ENCODE assay signal across 8 cellular contexts in genomic region chr5:132506094-132506692, GRCh38. TPM values are rescaled to one million over a fixed set of nuclear protein-coding genes. Genes with fewer than 3 reads are reported as not detected.
DNase-seq lines count a peak whose midpoint lies in the region; ATAC-seq, FAIRE-seq and TF ChIP-seq lines count a peak whose summit lies in the region.

No MANE protein-coding gene starts in this region.

- H3K4me1 ChIP-seq in adrenal gland (replicated peaks in 1 of 2) (no peaks in the 10 kb centered on the region), keratinocyte (ENCODE audit: control insufficient read depth, extremely low read depth, insufficient read depth, low read length) (peaks cover 3% of the 10 kb centered on the region), tibial artery (peaks cover 0 to 17% (median 12%) of the 10 kb centered on the region in 4 donors)

- CTCF ChIA-PET in BJ (lab: Yijun Ruan, JAX), result interaction anchor here (1.0 to 13.4 kb wide), 10 partner anchors 9 to 314 kb away, joined by 3 to 255 read pairs (median 4); no protein-coding TSS in a partner anchor

- H3K4me2 ChIP-seq in keratinocyte (ENCODE audit: control insufficient read depth, extremely low read depth, insufficient read depth, low read depth, low read length), result no peak overlapping the region

- H3K9me3 ChIP-seq in adrenal gland (replicated peaks in 1 of 3), result no peaks in the 10 kb centered on the region
- H3K9me3 ChIP-seq in keratinocyte (ENCODE audit: control insufficient read depth, low read depth, low read length), result no peaks in the 10 kb centered on the region
- H3K9me3 ChIP-seq in tibial artery, result no peaks in the 10 kb centered on the region

- no peaks in the 10 kb centered on the region for H3K9me1 ChIP-seq in keratinocyte (ENCODE audit: control insufficient read depth, extremely low read depth, insufficient read depth, low read length)

- 29 to 61% (median 41%) methylated on average over 1 of the region's 1 CpG for WGBS in adrenal gland, 4 donors

- no peaks in the 10 kb centered on the region for H3K27me3 ChIP-seq in BJ (ENCODE audit: control insufficient read depth, insufficient read depth, low read length)
- no peaks in the 10 kb centered on the region for H3K27me3 ChIP-seq in adrenal gland
- H3K27me3 ChIP-seq in keratinocyte (ENCODE audit: control insufficient read depth, extremely low read depth, insufficient read depth, low read length), result no peaks in the 10 kb centered on the region
- no peaks in the 10 kb centered on the region for H3K27me3 ChIP-seq in tibial artery

- H3K79me2 ChIP-seq in keratinocyte (ENCODE audit: control insufficient read depth, insufficient read depth, low read length), result no peaks in the 10 kb centered on the region

- H3K4me3 ChIP-seq in BJ (ENCODE audit: low read depth, low read length) (no peak overlapping the region), adrenal gland (no peak overlapping the region), keratinocyte (ENCODE audit: control insufficient read depth in 2 of 3, extremely low read depth in 1 of 3, insufficient read depth in 2 of 3, low read depth in 1 of 3, low read length in 3 of 3) (no peak overlapping the region), tibial artery (no peak overlapping the region)

- POLR2A ChIA-PET in BJ (lab: Charles Lee), result interaction anchor here (0.6 to 0.8 kb wide), 3 partner anchors 11 to 118 kb away, joined by 3 to 6 read pairs (median 3); partner anchors contain the start of gene IRF1

- H3K27ac ChIP-seq in adrenal gland (no peak overlapping the region), keratinocyte (ENCODE audit: control insufficient read depth, insufficient read depth, low read length) (no peak overlapping the region), tibial artery (peak overlapping the region; percentile 23 to 26)

- DNase-seq in BJ (ENCODE audit: low read depth), result peak; percentile 85
- DNase-seq in Kasumi-1 (lab: John Stamatoyannopoulos, UW), result peak; percentile 65 to 74
- DNase-seq in adrenal gland, result peak in 3 of 7 donors; percentile 21 to 56 (median 38)
- no peak for DNase-seq in keratinocyte (ENCODE audit: low read depth, low spot score)
- no peak for DNase-seq in tibial artery
- DNase-seq in cerebellum (ENCODE audit: low spot score), result no peak
- no peak for DNase-seq in activated CD8-positive, alpha-beta memory T cell treated with anti-CD3 and anti-CD28 coated beads, Interleukin-2, amount 50 U/mL, for 4 hours

- dilution Hi-C loops in keratinocyte (cut with MboI; ENCODE audit: extremely low pct_ligation_motif_present, low sequenced_read_pairs), result no loop called here

- H3K9ac ChIP-seq in keratinocyte (ENCODE audit: control insufficient read depth, extremely low read depth, insufficient read depth, low read length), result no peak overlapping the region

- ATAC-seq in GM18909 (IDR thresholded peaks at IDR 0.05; ENCODE audit: poor library complexity, unreplicated experiment), result peak; percentile 67

- TF ChIP-seq POLR2A in adrenal gland (IDR thresholded peaks at IDR 0.05), result no peak

- no peak overlapping the region for H2AFZ ChIP-seq in keratinocyte (ENCODE audit: control insufficient read depth, low read length)

- H4K20me1 ChIP-seq in keratinocyte (ENCODE audit: control insufficient read depth, extremely low read depth, insufficient read depth, low read length), result no peaks in the 10 kb centered on the region

- H3K36me3 ChIP-seq in BJ (ENCODE audit: control insufficient read depth, insufficient read depth, low read length) (no peaks in the 10 kb centered on the region), adrenal gland (replicated peaks in 1 of 2) (no peaks in the 10 kb centered on the region), keratinocyte (ENCODE audit: control insufficient read depth in 2 of 2, extremely low read depth in 1 of 2, insufficient read depth in 2 of 2, low read length in 2 of 2) (no peaks in the 10 kb centered on the region), tibial artery (no peaks in the 10 kb centered on the region)

- TF ChIP-seq CTCF in BJ (IDR thresholded peaks at IDR 0.05; ENCODE audit: insufficient read depth, low read depth, low read length) (peak; percentile 77), adrenal gland (IDR thresholded peaks at IDR 0.05) (peak in 5 of 6 experiments; percentile 24 to 51 (median 48)), keratinocyte (optimal IDR thresholded peaks at IDR 0.05 in 1 of 3, IDR thresholded peaks at IDR 0.05 in 1 of 3, conservative IDR thresholded peaks at IDR 0.05 in 1 of 3; ENCODE audit: extremely low read depth in 1 of 3, insufficient read depth in 2 of 3, low read length in 3 of 3) (peak in 2 of 3 experiments; percentile 58 to 62), tibial artery (IDR thresholded peaks at IDR 0.05) (peak; percentile 46 to 48)

- intact Hi-C loops in adrenal gland (cut with DNase I), result loop anchor here in 1 of 2 donors (10.0 kb wide), 1 partner anchor 231 kb away; no protein-coding TSS in a partner anchor
- intact Hi-C loops in tibial artery (cut with DNase I; ENCODE audit: low total_unique reads), result no loop called here

- peak; percentile 69 for FAIRE-seq in keratinocyte (lab: Jason Lieb, UNC)

RNA-seq across cellular contexts. Expression of gene IRF1, which starts 15.6 kb away (rescaled TPM):
- 17.9 and 25.5 TPM in 2 replicates for polyA plus RNA-seq in BJ (2011; rRNA removed)
- polyA minus RNA-seq in BJ (2011; rRNA and poly(A)+ RNA removed), result 28.0 and 38.3 TPM in 2 replicates
- total RNA-seq in adrenal gland, result 100 to 1,000 TPM in 1 of 8 donors, 10 to 100 TPM in 7; 12.0 to 116 (median 25.5) TPM
- polyA plus RNA-seq in adrenal gland, result 10 to 100 TPM in 2 of 3 donors, 1 to 10 TPM in 1; 9.0 to 20.0 (median 10.7) TPM
- polyA plus RNA-seq in keratinocyte, result 3.7 to 16.4 TPM (median 6.2 TPM) in 3 replicates
- polyA plus RNA-seq in keratinocyte (2011; ENCODE audit: low read depth), result 1.5 TPM
- 5.1 and 5.5 TPM in 2 replicates for polyA plus RNA-seq in keratinocyte (2011; cell fraction: cytosol; rRNA removed)
- polyA plus RNA-seq in keratinocyte (2011; cell fraction: nucleus; rRNA removed), result 10.1 and 10.5 TPM in 2 replicates
- polyA plus RNA-seq in keratinocyte (2012; ENCODE audit: low replicate concordance), result 3.0 and 14.7 TPM in 2 replicates
- polyA minus RNA-seq in keratinocyte, result 4.8 to 17.6 TPM (median 13.9 TPM) in 3 replicates
- 2.1 TPM for polyA minus RNA-seq in keratinocyte (2011; cell fraction: cytosol; rRNA and poly(A)+ RNA removed)
- 8.0 and 9.3 TPM in 2 replicates for polyA minus RNA-seq in keratinocyte (2011; cell fraction: nucleus; rRNA and poly(A)+ RNA removed)
- 2.4 TPM for total RNA-seq in cerebellum

RNA-seq across cellular contexts. Expression of gene IL5, which starts 37.1 kb away (rescaled TPM):
- polyA plus RNA-seq in BJ (2011; rRNA removed) (not detected in 2 replicates), adrenal gland (not detected), keratinocyte (not detected in 3 replicates)
- not detected in 2 replicates for polyA minus RNA-seq in BJ (2011; rRNA and poly(A)+ RNA removed)
- total RNA-seq in adrenal gland (not detected), cerebellum (not detected)
- polyA plus RNA-seq in keratinocyte (2011; ENCODE audit: low read depth), result not detected
- not detected in 2 replicates for polyA plus RNA-seq in keratinocyte (2011; cell fraction: cytosol; rRNA removed)
- not detected in 2 replicates for polyA plus RNA-seq in keratinocyte (2011; cell fraction: nucleus; rRNA removed)
- not detected in 2 replicates for polyA plus RNA-seq in keratinocyte (2012; ENCODE audit: low replicate concordance)
- not detected in 3 replicates for polyA minus RNA-seq in keratinocyte
- not detected for polyA minus RNA-seq in keratinocyte (2011; cell fraction: cytosol; rRNA and poly(A)+ RNA removed)
- polyA minus RNA-seq in keratinocyte (2011; cell fraction: nucleus; rRNA and poly(A)+ RNA removed), result not detected in 2 replicates

RNA-seq across cellular contexts. Expression of gene RAD50, which starts 50.6 kb away (rescaled TPM):
- polyA plus RNA-seq in BJ (2011; rRNA removed) (9.7 and 17.8 TPM in 2 replicates), adrenal gland (10 to 100 TPM in 1 of 3 donors, 1 to 10 TPM in 2; 5.4 to 39.6 (median 9.0) TPM), keratinocyte (14.8 to 26.3 TPM (median 18.2 TPM) in 3 replicates)
- polyA minus RNA-seq in BJ (2011; rRNA and poly(A)+ RNA removed), result 24.0 and 25.6 TPM in 2 replicates
- total RNA-seq in adrenal gland (10 to 100 TPM; 18.7 to 41.6 (median 28.7) TPM), cerebellum (29.8 TPM)
- 115 TPM for polyA plus RNA-seq in keratinocyte (2011; ENCODE audit: low read depth)
- 15.0 and 22.7 TPM in 2 replicates for polyA plus RNA-seq in keratinocyte (2011; cell fraction: cytosol; rRNA removed)
- 27.6 and 31.2 TPM in 2 replicates for polyA plus RNA-seq in keratinocyte (2011; cell fraction: nucleus; rRNA removed)
- polyA plus RNA-seq in keratinocyte (2012; ENCODE audit: low replicate concordance), result 18.8 and 24.1 TPM in 2 replicates
- polyA minus RNA-seq in keratinocyte, result 20.1 to 53.7 TPM (median 24.6 TPM) in 3 replicates
- 24.0 TPM for polyA minus RNA-seq in keratinocyte (2011; cell fraction: cytosol; rRNA and poly(A)+ RNA removed)
- 19.9 and 34.5 TPM in 2 replicates for polyA minus RNA-seq in keratinocyte (2011; cell fraction: nucleus; rRNA and poly(A)+ RNA removed)

Comparison
In these comparisons a context has a peak if more than half of its experiments do, and no peak if none do; other contexts are left out.
1. DNase-seq: peak in BJ (single experiment) and Kasumi-1 (2 of 2); none in keratinocyte (single experiment), tibial artery (0 of 2), cerebellum (single experiment) and activated CD8-positive, alpha-beta memory T cell treated with anti-CD3 and anti-CD28 coated beads, Interleukin-2, amount 50 U/mL, for 4 hours (single experiment).
2. H3K27ac ChIP-seq: peak in tibial artery (2 of 2); none in adrenal gland (0 of 5) and keratinocyte (single experiment).
3. Peak in every context shown above with its lines, with median percentiles within 50 percentile points of each other: CTCF ChIP-seq.